ENCODE assay signal across 20 cellular contexts in the genomic region with DNA sequence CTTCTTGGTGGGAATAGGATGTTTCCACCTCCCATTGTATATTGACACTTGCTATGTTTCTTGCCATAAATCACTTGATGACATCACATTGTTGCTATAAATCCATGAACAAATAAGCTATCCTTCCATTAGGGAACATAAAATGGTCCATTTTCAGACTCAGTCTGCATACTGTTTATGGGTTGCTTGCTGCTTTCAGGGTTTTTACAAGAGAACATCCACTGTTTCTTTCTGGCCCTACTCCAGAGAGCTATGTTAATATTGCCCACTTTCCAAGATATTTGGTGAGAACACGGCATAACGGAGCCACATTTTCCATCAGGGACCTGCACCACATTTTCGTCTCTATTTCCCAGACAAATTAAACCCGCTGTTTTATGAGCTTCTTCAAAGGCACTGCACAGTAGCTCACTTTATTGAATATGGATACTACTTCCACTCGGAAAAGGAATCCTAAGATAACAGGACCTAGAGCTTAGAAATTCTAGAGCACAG.
"Had no signal": no experiment of that assay in that cellular context is flagged by ENCODE, and none has a peak within 500 bp of the region (broad histone marks: within the 10 kb centered on the region; RNA-seq: fewer than 3 reads in every experiment).

No MANE protein-coding gene starts in this region.

- H3K36me3 ChIP-seq: SJSA1 had no signal

- H3K4me3 ChIP-seq: K562, SJSA1, SK-N-MC had no signal

- DNase-seq: Kasumi-1, MM.1S, NCI-H1092 treated with DMSO at 0.1 percent for 48 hours, NCI-H1436, NCI-H187, NCI-H2029, NCI-H2081 treated with DMSO at 0.1 percent for 48 hours, NCI-H2171, NCI-H226, NCI-H446, NCI-H510A, NCI-H524 treated with DMSO at 0.1 percent for 48 hours, NCI-H774, Right ventricle myocardium superior, RPMI8226, SIG-M5 had no signal

- H3K4me2 ChIP-seq: KMS-11 had no signal

- H3K27me3 ChIP-seq: SJSA1 had no signal

- H3K4me1 ChIP-seq: SJSA1 had no signal

- H3K27ac ChIP-seq: KMS-11, SJSA1, SK-N-MC had no signal
